ENCODE assay signal across 21 cellular contexts in genomic region chr2:206105038-206105437, GRCh38.
"Had no signal": no experiment of that assay in that cellular context is flagged by ENCODE, and none has a peak within 500 bp of the region (broad histone marks: within the 10 kb centered on the region; RNA-seq: fewer than 3 reads in every experiment).

No MANE protein-coding gene starts in this region.

- H3K4me3 ChIP-seq: heart left ventricle, mucosa of descending colon, psoas muscle, right lobe of liver, testis, tibial nerve, upper lobe of right lung, vagina had no signal

- H3K4me1 Mint-ChIP-seq: endodermal cell; naive thymus-derived CD8-positive, alpha-beta T cell; stimulated activated naive B cell treated with anti-CD40 and anti-IgM and Interleukin-4, amounts not matched to agents 10 μg/mL and 1 μg/mL and 100 μg/mL, for 72 hours; stimulated activated naive CD8-positive, alpha-beta T cell treated with anti-CD3 and anti-CD28 coated beads, Interleukin-15, amount 100 ng/mL, for 72 hours had no signal

- ATAC-seq: heart left ventricle; left lobe of liver; mucosa of descending colon; naive thymus-derived CD8-positive, alpha-beta T cell; psoas muscle; right lobe of liver; stimulated activated naive B cell treated with anti-CD40 and anti-IgM and Interleukin-4, amounts not matched to agents 10 μg/mL and 1 μg/mL and 100 μg/mL, for 72 hours; stimulated activated naive CD8-positive, alpha-beta T cell treated with anti-CD3 and anti-CD28 coated beads, Interleukin-15, amount 100 ng/mL, for 72 hours; upper lobe of right lung had no signal

- H3K36me3 ChIP-seq: neutrophil, right lobe of liver, upper lobe of right lung, vagina had no signal

- H3K4me1 ChIP-seq: heart left ventricle, psoas muscle, right lobe of liver, testis, tibial nerve, upper lobe of right lung, vagina had no signal

- H3K9me3 ChIP-seq: heart left ventricle, mucosa of descending colon, neutrophil, psoas muscle, right lobe of liver, testis, tibial nerve, upper lobe of right lung, vagina had no signal

- H3K4me3 Mint-ChIP-seq: endodermal cell; naive thymus-derived CD8-positive, alpha-beta T cell; stimulated activated naive B cell treated with anti-CD40 and anti-IgM and Interleukin-4, amounts not matched to agents 10 μg/mL and 1 μg/mL and 100 μg/mL, for 72 hours; stimulated activated naive CD8-positive, alpha-beta T cell treated with anti-CD3 and anti-CD28 coated beads, Interleukin-15, amount 100 ng/mL, for 72 hours had no signal

- FAIRE-seq: endothelial cell of umbilical vein had no signal

- H3K9me3 Mint-ChIP-seq: endodermal cell; naive thymus-derived CD8-positive, alpha-beta T cell; stimulated activated naive B cell treated with anti-CD40 and anti-IgM and Interleukin-4, amounts not matched to agents 10 μg/mL and 1 μg/mL and 100 μg/mL, for 72 hours; stimulated activated naive CD8-positive, alpha-beta T cell treated with anti-CD3 and anti-CD28 coated beads, Interleukin-15, amount 100 ng/mL, for 72 hours had no signal

- DNase-seq: effector CD4-positive, alpha-beta T cell; endodermal cell; foreskin melanocyte; heart left ventricle; hippocampal formation; mammary epithelial cell; mucosa of descending colon; naive thymus-derived CD8-positive, alpha-beta T cell; psoas muscle; retina; right lobe of liver; stimulated activated CD4-positive, alpha-beta T cell treated with anti-CD3 and anti-CD28 coated beads, Interleukin-4, amount 100 ng/mL, for 24 hours; stimulated activated naive B cell treated with anti-CD40 and anti-IgM and Interleukin-4, amounts not matched to agents 10 μg/mL and 1 μg/mL and 100 μg/mL, for 72 hours; stimulated activated naive CD8-positive, alpha-beta T cell treated with anti-CD3 and anti-CD28 coated beads, Interleukin-15, amount 100 ng/mL, for 72 hours; testis; upper lobe of right lung had no signal

- H3K27ac Mint-ChIP-seq: endodermal cell; naive thymus-derived CD8-positive, alpha-beta T cell; stimulated activated naive B cell treated with anti-CD40 and anti-IgM and Interleukin-4, amounts not matched to agents 10 μg/mL and 1 μg/mL and 100 μg/mL, for 72 hours; stimulated activated naive CD8-positive, alpha-beta T cell treated with anti-CD3 and anti-CD28 coated beads, Interleukin-15, amount 100 ng/mL, for 72 hours had no signal

- H3K27me3 Mint-ChIP-seq: naive thymus-derived CD8-positive, alpha-beta T cell; stimulated activated naive B cell treated with anti-CD40 and anti-IgM and Interleukin-4, amounts not matched to agents 10 μg/mL and 1 μg/mL and 100 μg/mL, for 72 hours; stimulated activated naive CD8-positive, alpha-beta T cell treated with anti-CD3 and anti-CD28 coated beads, Interleukin-15, amount 100 ng/mL, for 72 hours had no signal

- H3K27ac ChIP-seq: heart left ventricle, neutrophil, psoas muscle, right lobe of liver, testis, tibial nerve, upper lobe of right lung, vagina had no signal

- H3K27me3 ChIP-seq: heart left ventricle, neutrophil, right lobe of liver, testis, tibial nerve, upper lobe of right lung, vagina had no signal
